In the genomic region with DNA sequence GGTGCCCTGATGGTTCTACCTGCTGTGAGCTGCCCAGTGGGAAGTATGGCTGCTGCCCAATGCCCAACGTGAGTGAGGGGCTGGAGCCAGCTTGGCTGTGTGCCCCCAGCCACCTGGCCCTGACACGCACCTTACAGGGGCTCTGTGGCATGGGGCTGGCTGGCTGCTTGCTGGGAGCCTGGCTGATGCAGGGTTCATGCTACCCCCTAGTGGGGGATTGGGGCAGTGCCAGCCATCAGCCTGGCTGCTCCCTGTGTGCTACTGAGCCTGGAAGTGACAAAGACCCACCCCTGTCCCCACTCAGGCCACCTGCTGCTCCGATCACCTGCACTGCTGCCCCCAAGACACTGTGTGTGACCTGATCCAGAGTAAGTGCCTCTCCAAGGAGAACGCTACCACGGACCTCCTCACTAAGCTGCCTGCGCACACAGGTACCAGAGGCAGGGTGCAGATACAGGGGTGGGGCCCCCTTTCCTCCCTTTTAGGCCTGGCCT, we compare ENCODE assay signal across 7 cellular contexts. TPM values are rescaled to one million over a fixed set of nuclear protein-coding genes. Genes with fewer than 3 reads are reported as not detected.
DNase-seq lines count a peak whose midpoint lies in the region; ATAC-seq and TF ChIP-seq lines count a peak whose summit lies in the region.

No MANE protein-coding gene starts in this region.

- H3K4me1 ChIP-seq in left lung, result peaks cover 6 to 52% of the 10 kb centered on the region in 2 donors

- no peak overlapping the region for H3K4me3 ChIP-seq in GM12865 (ENCODE audit: low read depth, low read length)
- no peak overlapping the region for H3K4me3 ChIP-seq in left lung

- H3K27ac ChIP-seq in left lung, result no peak overlapping the region

- peaks cover 0 to 13% of the 10 kb centered on the region in 2 donors for H3K27me3 ChIP-seq in left lung

- intact Hi-C loops in left lung (cut with DNase I), result no loop called here

- ATAC-seq in left lung (peak; percentile 69), HG02884 (IDR thresholded peaks at IDR 0.05; ENCODE audit: unreplicated experiment) (no peak)

- TF ChIP-seq CTCF in GM12865 (IDR thresholded peaks at IDR 0.05; ENCODE audit: insufficient read depth, low read depth, low read length, missing control alignments) (peak; percentile 94), left lung (IDR thresholded peaks at IDR 0.05) (peak; percentile 67 to 93)

- H3K9me3 ChIP-seq in left lung, result no peaks in the 10 kb centered on the region

- peak; percentile 84 for DNase-seq in GM12865 (ENCODE audit: low read depth)
- peak; percentile 85 for DNase-seq in NAMALWA (ENCODE audit: low spot score)
- DNase-seq in activated CD4-positive, CD25-positive, alpha-beta regulatory T cell treated with anti-CD3 and anti-CD28 coated beads, Interleukin-2, amount 50 U/mL, for 72 hours, result peak; percentile 76
- peak; percentile 59 for DNase-seq in central memory CD4-positive, alpha-beta T cell
- DNase-seq in left lung, result peak in 1 of 2 donors; percentile 89
- peak; percentile 57 to 72 (median 58) for DNase-seq in stimulated activated CD4-positive, alpha-beta T cell treated with anti-CD3 and anti-CD28 coated beads, TNF-alpha, amount 100 ng/mL, for 48 hours (ENCODE audit: low read depth in 3 of 3)

- peaks cover 3 to 52% of the 10 kb centered on the region in 2 donors for H3K36me3 ChIP-seq in left lung

RNA-seq across cellular contexts. Expression of gene GRN, which starts 5.7 kb away (rescaled TPM):
- total RNA-seq in left lung, result 100 to 1,000 TPM; 563 to 616 TPM

RNA-seq across cellular contexts. Expression of gene FAM171A2, which starts 12.9 kb away (rescaled TPM):
- 1 to 10 TPM; 1.4 to 4.3 TPM for total RNA-seq in left lung

RNA-seq across cellular contexts. Expression of gene SLC25A39, which starts 26.2 kb away (rescaled TPM):
- total RNA-seq in left lung, result 100 to 1,000 TPM; 120 to 121 TPM

RNA-seq across cellular contexts. Expression of gene ITGA2B, which starts 38.7 kb away (rescaled TPM):
- 1 to 10 TPM; 3.2 to 6.7 TPM for total RNA-seq in left lung

RNA-seq across cellular contexts. Expression of gene RUNDC3A, which starts 42.4 kb away (rescaled TPM):
- under 1 TPM; 0.08 to 0.38 TPM for total RNA-seq in left lung
